Comparison of ENCODE assay signal across 9 cellular contexts in the genomic region with DNA sequence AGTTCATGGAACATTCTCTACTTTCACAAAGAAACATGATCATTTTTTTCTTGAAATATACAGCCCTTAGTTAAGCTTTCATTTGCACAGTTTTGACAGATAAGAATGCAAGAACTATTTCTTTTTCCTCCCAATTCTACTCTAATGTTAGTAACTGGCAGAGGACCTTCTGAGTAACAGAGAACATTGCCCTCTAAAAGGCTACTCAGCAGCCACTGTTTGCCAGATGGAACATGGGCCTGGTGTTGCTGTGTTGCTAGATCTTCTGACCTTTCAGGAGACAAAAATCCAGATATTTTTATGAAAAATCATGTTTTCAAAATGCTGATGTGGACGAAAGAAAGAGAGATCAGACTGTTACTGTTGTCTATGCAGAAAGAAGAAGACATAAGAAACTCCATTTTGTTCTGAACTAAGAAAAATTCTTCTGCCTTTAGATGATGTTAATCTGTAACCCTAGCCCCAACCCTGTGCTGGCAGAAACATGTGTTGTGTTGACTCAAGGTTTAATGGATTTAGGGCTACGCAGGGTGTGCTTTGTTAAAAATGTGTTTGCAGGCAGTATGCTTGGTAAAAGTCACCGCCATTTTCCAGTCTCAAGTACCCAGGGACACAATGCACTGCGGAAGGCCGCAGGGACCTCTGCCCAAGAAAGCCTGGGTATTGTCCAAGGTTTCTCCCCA. TPM values are rescaled to one million over a fixed set of nuclear protein-coding genes. Genes with fewer than 3 reads are reported as not detected.
DNase-seq lines count a peak whose midpoint lies in the region; TF ChIP-seq lines count a peak whose summit lies in the region.
"Had no signal": no experiment of that assay in that cellular context is flagged by ENCODE, and none has a peak within 500 bp of the region (broad histone marks: within the 10 kb centered on the region; RNA-seq: fewer than 3 reads in every experiment).

No MANE protein-coding gene starts in this region.

- H3K27ac ChIP-seq in C4-2B = peak overlapping the region; percentile 100
- H3K27ac ChIP-seq in mammary epithelial cell (ENCODE audit: insufficient read depth, low read depth, low read length) = no peak overlapping the region
- peak overlapping the region; percentile 93 for H3K27ac ChIP-seq in mesodermal cell (ENCODE audit: low read depth, low read length, severe bottlenecking)

- H3K4me2 ChIP-seq in mammary epithelial cell (ENCODE audit: insufficient read depth, low read depth, low read length) = peak overlapping the region; percentile 33

- H3K4me1 ChIP-seq in mammary epithelial cell (ENCODE audit: insufficient read depth, low read length) (peaks cover 36% of the 10 kb centered on the region), mesodermal cell (ENCODE audit: control insufficient read depth, insufficient read depth, low read length, poor library complexity, severe bottlenecking) (peaks cover 16% of the 10 kb centered on the region)

- peak overlapping the region; percentile 80 for H2AFZ ChIP-seq in mammary epithelial cell (ENCODE audit: low read depth, low read length)

- no TSS peak for BruUV-seq in mammary epithelial cell (replicated peaks; lab: Mats Ljungman, UMichigan)

- WGBS in mammary epithelial cell (ENCODE audit: low coverage, missing lambda C conversion rate) = 91% methylated on average over 5 of the region's 5 CpGs
- 83% methylated on average over 4 of the region's 5 CpGs; no CpG with 5 or more reads in 1 of the 2 experiments for WGBS in mesodermal cell (ENCODE audit: insufficient coverage in 2 of 2), 2 experiments

- TF ChIP-seq CTCF in C4-2B (conservative IDR thresholded peaks at IDR 0.05) = no peak
- no peak for TF ChIP-seq CTCF in mammary epithelial cell (conservative IDR thresholded peaks at IDR 0.05 in 1 of 2, IDR thresholded peaks at IDR 0.05 in 1 of 2; ENCODE audit: extremely low read depth in 1 of 2, insufficient read depth in 1 of 2, low read depth in 1 of 2, low read length in 2 of 2)

- H3K4me3 ChIP-seq in mammary epithelial cell (replicated peaks in 1 of 3; ENCODE audit: insufficient read depth in 1 of 3, low read depth in 2 of 3, low read length in 3 of 3) (no peak overlapping the region), mesodermal cell (ENCODE audit: extremely low read depth, insufficient read depth, low read length, poor library complexity, severe bottlenecking) (peak overlapping the region; percentile 85), H7 (ENCODE audit: insufficient read depth, low read depth, low read length) (no peak overlapping the region)

- in situ Hi-C loops in mammary epithelial cell (cut with MboI; ENCODE audit: low sequenced_read_pairs in 2 of 2) = no loop called here

- intact Hi-C loops in mammary epithelial cell (cut with micrococcal nuclease) = no loop called here

- no peaks in the 10 kb centered on the region for H3K36me3 ChIP-seq in mammary epithelial cell (ENCODE audit: insufficient read depth, low read length)
- peaks cover 38% of the 10 kb centered on the region for H3K36me3 ChIP-seq in mesodermal cell (ENCODE audit: control insufficient read depth, insufficient read depth, low read length)
- peaks cover 1% of the 10 kb centered on the region for H3K36me3 ChIP-seq in H7 (replicated peaks; ENCODE audit: control insufficient read depth, insufficient read depth, low read length)

- H3K27me3 ChIP-seq in mammary epithelial cell (ENCODE audit: insufficient read depth, low read length) = no peaks in the 10 kb centered on the region
- H3K27me3 ChIP-seq in H7 (ENCODE audit: control insufficient read depth, insufficient read depth, low read length) = no peaks in the 10 kb centered on the region

- DNase-seq in LHCN-M2 (ENCODE audit: low read depth) (peak; percentile 37), mammary epithelial cell (no peak), H7 (no peak), KG1 (lab: John Stamatoyannopoulos, UW) (no peak)
- no peak for DNase-seq in stimulated activated CD4-positive, alpha-beta T cell treated with anti-CD3 and anti-CD28 coated beads, Interleukin-4, amount 100 ng/mL, for 24 hours
- no peak for DNase-seq in activated naive CD4-positive, alpha-beta T cell treated with Interleukin-2 at 50 U/mL for 16 hours
- DNase-seq: NCI-H2171 treated with DMSO at 0.1 percent for 48 hours had no signal

- peaks cover 10% of the 10 kb centered on the region for H3K9me3 ChIP-seq in mammary epithelial cell (replicated peaks; ENCODE audit: insufficient read depth, low read length)
- H3K9me3 ChIP-seq in mesodermal cell (ENCODE audit: control insufficient read depth, low read length) = peaks cover 34% of the 10 kb centered on the region

- no peak overlapping the region for H3K9ac ChIP-seq in mammary epithelial cell (ENCODE audit: insufficient read depth, low read length)

- CTCF ChIA-PET in mammary epithelial cell (lab: Charles Lee; ENCODE audit: low non-redundant PET) = no interaction called here

- H4K20me1 ChIP-seq in mammary epithelial cell (ENCODE audit: insufficient read depth, low read length) = no peaks in the 10 kb centered on the region

- H3K79me2 ChIP-seq in mammary epithelial cell (ENCODE audit: insufficient read depth, low read length) = peaks cover 32% of the 10 kb centered on the region

- dilution Hi-C loops in mammary epithelial cell (cut with HindIII; ENCODE audit: low sequenced_read_pairs) = no loop called here

RNA-seq across cellular contexts. Expression of a gene that starts 2.9 kb away (rescaled TPM):
- 235 and 258 TPM in 2 replicates for total RNA-seq in LHCN-M2 (2014; rRNA removed)
- polyA plus RNA-seq in LHCN-M2 (2012) = 359 TPM
- total RNA-seq in mammary epithelial cell = 100 to 1,000 TPM; 155 to 218 TPM
- 254 TPM for polyA plus RNA-seq in mammary epithelial cell
- polyA minus RNA-seq in mammary epithelial cell = 257 TPM
- polyA plus RNA-seq in mesodermal cell (2013, experiment 1 of 2) = 802 TPM
- polyA plus RNA-seq in mesodermal cell (2013, experiment 2 of 2) = 748 TPM
- total RNA-seq in H7 (2014; rRNA removed; shearing (Covaris generic)) = 320 and 326 TPM in 2 replicates
